12 cellular contexts compared by ENCODE assay signal in genomic region chr12:54262403-54262925, GRCh38. TPM values are rescaled to one million over a fixed set of nuclear protein-coding genes. Genes with fewer than 3 reads are reported as not detected.
DNase-seq lines count a peak whose midpoint lies in the region; ATAC-seq and TF ChIP-seq lines count a peak whose summit lies in the region.
"Had no signal": no experiment of that assay in that cellular context is flagged by ENCODE, and none has a peak within 500 bp of the region (broad histone marks: within the 10 kb centered on the region; RNA-seq: fewer than 3 reads in every experiment).

No MANE protein-coding gene starts in this region.

- H3K27ac ChIP-seq in testis (peak overlapping the region; percentile 64 to 68), vagina (no peak overlapping the region)

- TF ChIP-seq CTCF in testis (IDR thresholded peaks at IDR 0.05) (no peak), vagina (IDR thresholded peaks at IDR 0.05) (no peak)

- TF ChIP-seq POLR2A in testis (IDR thresholded peaks at IDR 0.05): no peak
- no peak for TF ChIP-seq POLR2A in vagina (IDR thresholded peaks at IDR 0.05)

- DNase-seq in activated T-cell treated with anti-CD3 and anti-CD28 coated beads, Interleukin-2, amount 50 U/mL, for 72 hours: no peak
- no peak for DNase-seq in activated T-cell treated with anti-CD3 and anti-CD28 coated beads, Interleukin-2, amount 50 U/mL, for 48 hours
- DNase-seq in SW 1271 (lab: John Stamatoyannopoulos, UW) (peak; percentile 33 to 57), glomerular visceral epithelial cell (ENCODE audit: extremely low spot score) (peak; percentile 66), testis (peak; percentile 67), NCI-H748 treated with DMSO at 0.1 percent for 48 hours (lab: John Stamatoyannopoulos, UW) (no peak), NCI-H2107 (lab: John Stamatoyannopoulos, UW) (no peak), vagina (ENCODE audit: extremely low spot score in 2 of 2) (no peak)
- DNase-seq: CD4-positive, CD25-positive, alpha-beta regulatory T cell; immature natural killer cell; stimulated activated CD4-positive, alpha-beta T cell treated with anti-CD3 and anti-CD28 coated beads, Interleukin-4, amount 100 ng/mL, for 4 hours had no signal

- H3K9me3 Mint-ChIP-seq in activated T-cell treated with anti-CD3 and anti-CD28 coated beads, Interleukin-2, amount 50 U/mL, for 72 hours: no peaks in the 10 kb centered on the region
- H3K9me3 Mint-ChIP-seq: CD4-positive, CD25-positive, alpha-beta regulatory T cell; immature natural killer cell had no signal

- peaks cover 3 to 6% of the 10 kb centered on the region in 2 donors for H3K36me3 Mint-ChIP-seq in activated T-cell treated with anti-CD3 and anti-CD28 coated beads, Interleukin-2, amount 50 U/mL, for 72 hours (ENCODE audit: insufficient read depth in 2 of 2)

- ATAC-seq in activated T-cell treated with anti-CD3 and anti-CD28 coated beads, Interleukin-2, amount 50 U/mL, for 72 hours (replicated peaks in 1 of 2): no peak

- intact Hi-C loops in testis (cut with DNase I; ENCODE audit: low total_unique reads) (no loop called here), vagina (cut with DNase I) (no loop called here)

- H3K4me1 ChIP-seq in testis: peaks cover 43% of the 10 kb centered on the region
- H3K4me1 ChIP-seq in vagina: peaks cover 29% of the 10 kb centered on the region

- H3K4me1 Mint-ChIP-seq in activated T-cell treated with anti-CD3 and anti-CD28 coated beads, Interleukin-2, amount 50 U/mL, for 72 hours (ENCODE audit: low read depth): peaks cover 54% of the 10 kb centered on the region

- H3K4me3 ChIP-seq in testis (no peak overlapping the region), vagina (no peak overlapping the region)

- 26 to 47% methylated on average over 4 of the region's 4 CpGs for WGBS in testis, 2 donors

- H3K27me3 ChIP-seq in testis (no peaks in the 10 kb centered on the region), vagina (no peaks in the 10 kb centered on the region)

- peak overlapping the region in 1 of 2 donors; percentile 11 for H3K4me3 Mint-ChIP-seq in activated T-cell treated with anti-CD3 and anti-CD28 coated beads, Interleukin-2, amount 50 U/mL, for 72 hours
- H3K4me3 Mint-ChIP-seq: CD4-positive, CD25-positive, alpha-beta regulatory T cell; immature natural killer cell had no signal

- peak overlapping the region; percentile 69 for H3K27ac Mint-ChIP-seq in activated T-cell treated with anti-CD3 and anti-CD28 coated beads, Interleukin-2, amount 50 U/mL, for 72 hours
- H3K27ac Mint-ChIP-seq: immature natural killer cell had no signal

- H3K27me3 Mint-ChIP-seq in activated T-cell treated with anti-CD3 and anti-CD28 coated beads, Interleukin-2, amount 50 U/mL, for 72 hours (ENCODE audit: low read depth): no peaks in the 10 kb centered on the region
- H3K27me3 Mint-ChIP-seq: CD4-positive, CD25-positive, alpha-beta regulatory T cell had no signal

- no peaks in the 10 kb centered on the region for H3K36me3 ChIP-seq in testis (ENCODE audit: low read depth, missing control alignments)
- no peaks in the 10 kb centered on the region for H3K36me3 ChIP-seq in vagina

- H3K9me3 ChIP-seq in testis (no peaks in the 10 kb centered on the region), vagina (no peaks in the 10 kb centered on the region)

RNA-seq across cellular contexts. Expression of gene CBX5, which starts 17.5 kb away (rescaled TPM):
- 100 to 1,000 TPM in 1 of 2 donors, 10 to 100 TPM in 1; 89.4 to 108 TPM for total RNA-seq in activated T-cell treated with anti-CD3 and anti-CD28 coated beads, Interleukin-2, amount 50 U/mL, for 72 hours
- total RNA-seq in testis (10 to 100 TPM; 52.7 to 63.9 TPM), vagina (21.6 TPM)
- polyA plus RNA-seq in testis (ENCODE audit: insufficient read depth, low read depth, low replicate concordance): 66.4 TPM

RNA-seq across cellular contexts. Expression of gene HNRNPA1, which starts 18.1 kb away (rescaled TPM):
- 1,000 to 10,000 TPM; 1,863 to 1,950 TPM for total RNA-seq in activated T-cell treated with anti-CD3 and anti-CD28 coated beads, Interleukin-2, amount 50 U/mL, for 72 hours
- total RNA-seq in testis (100 to 1,000 TPM; 250 to 293 TPM), vagina (521 TPM)
- 534 TPM for polyA plus RNA-seq in testis (ENCODE audit: insufficient read depth, low read depth, low replicate concordance)

RNA-seq across cellular contexts. Expression of gene NFE2, which starts 38.4 kb away (rescaled TPM):
- under 1 TPM in 1 of 2 donors, not detected in 1; 0.19 TPM for total RNA-seq in activated T-cell treated with anti-CD3 and anti-CD28 coated beads, Interleukin-2, amount 50 U/mL, for 72 hours
- total RNA-seq in testis: 1 to 10 TPM in 1 of 2 donors, under 1 TPM in 1; 0.94 to 1.9 TPM
- polyA plus RNA-seq in testis (ENCODE audit: insufficient read depth, low read depth, low replicate concordance): 2.6 TPM
- total RNA-seq in vagina: not detected
- total RNA-seq: T-helper 1 cell treated with Interleukin-12 subunit alpha and Interleukin-12 subunit beta and Interleukin-4 antibody, amounts not matched to agents 30 ng/mL and 1 ng/mL, for 36 hours had no signal

Comparison
In these comparisons a context has a peak if more than half of its experiments do, and no peak if none do; other contexts are left out.
1. DNase-seq: peak in SW 1271 (2 of 2), glomerular visceral epithelial cell (single experiment) and testis (single experiment); none in activated T-cell treated with anti-CD3 and anti-CD28 coated beads, Interleukin-2, amount 50 U/mL, for 72 hours (0 of 2), activated T-cell treated with anti-CD3 and anti-CD28 coated beads, Interleukin-2, amount 50 U/mL, for 48 hours (0 of 2), NCI-H748 treated with DMSO at 0.1 percent for 48 hours (single experiment), NCI-H2107 (single experiment) and vagina (0 of 2).